In the genomic region with DNA sequence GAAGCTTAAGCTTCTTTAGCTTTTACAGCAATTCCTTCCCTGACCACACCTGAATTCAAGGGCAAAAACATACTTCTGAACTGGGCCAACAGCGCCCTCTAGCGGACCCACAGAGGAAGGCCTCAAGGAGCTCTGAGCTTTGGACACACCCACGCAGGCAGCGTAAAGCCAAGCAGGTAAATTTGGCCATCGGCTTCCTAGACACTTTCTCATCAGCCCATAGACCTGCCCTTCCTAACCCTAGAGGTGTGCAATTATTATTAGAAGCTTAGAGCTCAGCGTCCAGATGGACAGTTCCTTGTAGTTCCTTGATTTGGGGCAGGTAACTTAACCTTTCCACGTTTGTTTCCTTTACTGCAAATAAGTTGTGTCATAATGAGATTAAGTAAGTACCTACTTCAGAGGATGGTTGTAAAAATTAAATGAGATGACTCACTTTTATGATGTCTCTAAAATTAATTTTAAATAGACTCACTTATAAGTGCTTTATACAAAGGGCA, we compare ENCODE assay signal across 8 cellular contexts. TPM values are rescaled to one million over a fixed set of nuclear protein-coding genes. Genes with fewer than 3 reads are reported as not detected.
DNase-seq lines count a peak whose midpoint lies in the region; ATAC-seq and TF ChIP-seq lines count a peak whose summit lies in the region.

No MANE protein-coding gene starts in this region.

- no peaks in the 10 kb centered on the region for H3K36me3 Mint-ChIP-seq in activated CD4-positive, alpha-beta T cell treated with anti-CD3 and anti-CD28 coated beads for 36 hours (ENCODE audit: low read depth)

- POLR2A ChIA-PET in activated CD4-positive, alpha-beta T cell treated with anti-CD3 and anti-CD28 coated beads for 36 hours (lab: Charles Lee) = no interaction called here

- DNase-seq in AML-193 (lab: John Stamatoyannopoulos, UW) (peak; percentile 55 to 57), HAP-1 (ENCODE audit: low spot score in 2 of 2) (peak; percentile 75 to 83), NCI-H460 (ENCODE audit: extremely low read depth, low read depth) (peak; percentile 63), choroid plexus epithelial cell (ENCODE audit: low read depth) (peak; percentile 81), medulla oblongata (ENCODE audit: extremely low spot score) (peak; percentile 14)
- peak; percentile 90 for DNase-seq in activated CD4-positive, alpha-beta T cell treated with anti-CD3 and anti-CD28 coated beads for 36 hours
- peak; percentile 41 to 52 for DNase-seq in stimulated activated CD8-positive, alpha-beta memory T cell treated with anti-CD3 and anti-CD28 coated beads, Interleukin-15, amount 100 ng/mL, for 48 hours (ENCODE audit: low read depth in 2 of 2)

- intact Hi-C loops in activated CD4-positive, alpha-beta T cell treated with anti-CD3 and anti-CD28 coated beads for 36 hours (cut with DNase I, micrococcal nuclease) = loop anchor here (2.0 to 10.0 kb wide), 3 partner anchors 77 to 191 kb away; no protein-coding TSS in a partner anchor

- H3K4me1 Mint-ChIP-seq in activated CD4-positive, alpha-beta T cell treated with anti-CD3 and anti-CD28 coated beads for 36 hours = no peaks in the 10 kb centered on the region

- CTCF ChIA-PET in activated CD4-positive, alpha-beta T cell treated with anti-CD3 and anti-CD28 coated beads for 36 hours (lab: Charles Lee) = interaction anchor here (0.5 to 2.0 kb wide), 29 partner anchors 8 to 1823 kb away, joined by 3 to 12 read pairs (median 3); a partner anchor contains a TSS

- H3K4me3 ChIP-seq in HAP-1 (no peak overlapping the region), choroid plexus epithelial cell (ENCODE audit: low read depth, low read length) (no peak overlapping the region)

- ATAC-seq in activated CD4-positive, alpha-beta T cell treated with anti-CD3 and anti-CD28 coated beads for 36 hours = peak; percentile 86
- no peak for ATAC-seq in HG03175 (IDR thresholded peaks at IDR 0.05; ENCODE audit: unreplicated experiment)

- TF ChIP-seq CTCF in choroid plexus epithelial cell (conservative IDR thresholded peaks at IDR 0.05; ENCODE audit: low read depth, low read length) = peak; percentile 96

- H3K4me3 Mint-ChIP-seq in activated CD4-positive, alpha-beta T cell treated with anti-CD3 and anti-CD28 coated beads for 36 hours = no peak overlapping the region

- no peaks in the 10 kb centered on the region for H3K4me1 ChIP-seq in HAP-1

- H3K27ac Mint-ChIP-seq in activated CD4-positive, alpha-beta T cell treated with anti-CD3 and anti-CD28 coated beads for 36 hours = no peak overlapping the region

- H3K36me3 ChIP-seq in HAP-1 (replicated peaks) = no peaks in the 10 kb centered on the region

- peaks cover 9% of the 10 kb centered on the region for H3K27me3 ChIP-seq in HAP-1 (ENCODE audit: low read depth)

- no peaks in the 10 kb centered on the region for H3K9me3 Mint-ChIP-seq in activated CD4-positive, alpha-beta T cell treated with anti-CD3 and anti-CD28 coated beads for 36 hours (ENCODE audit: low read depth)

- H3K27me3 Mint-ChIP-seq in activated CD4-positive, alpha-beta T cell treated with anti-CD3 and anti-CD28 coated beads for 36 hours = peaks cover 21% of the 10 kb centered on the region

- in situ Hi-C loops in HAP-1 (cut with MboI; ENCODE audit: low sequenced_read_pairs) = no loop called here

- H3K9me3 ChIP-seq in HAP-1 = no peaks in the 10 kb centered on the region

RNA-seq across cellular contexts. Expression of a gene that starts 25.7 kb away (rescaled TPM):
- total RNA-seq in NCI-H460 (2014; rRNA removed; shearing (Covaris generic)) = 17.0 and 22.9 TPM in 2 replicates
- polyA plus RNA-seq in NCI-H460 (2014; cell fraction: nucleus; rRNA removed) = 21.1 and 23.3 TPM in 2 replicates
- total RNA-seq in activated CD4-positive, alpha-beta T cell treated with anti-CD3 and anti-CD28 coated beads for 36 hours = 10 to 100 TPM; 36.8 to 37.6 TPM

Comparison
In these comparisons a context has a peak if more than half of its experiments do, and no peak if none do; other contexts are left out.
1. DNase-seq: peak in every context shown above with its lines; median percentile 90 in activated CD4-positive, alpha-beta T cell treated with anti-CD3 and anti-CD28 coated beads for 36 hours; 81 in choroid plexus epithelial cell; 79 in HAP-1; 63 in NCI-H460; 56 in AML-193; 46 in stimulated activated CD8-positive, alpha-beta memory T cell treated with anti-CD3 and anti-CD28 coated beads, Interleukin-15, amount 100 ng/mL, for 48 hours; 14 in medulla oblongata.